In the genomic region with DNA sequence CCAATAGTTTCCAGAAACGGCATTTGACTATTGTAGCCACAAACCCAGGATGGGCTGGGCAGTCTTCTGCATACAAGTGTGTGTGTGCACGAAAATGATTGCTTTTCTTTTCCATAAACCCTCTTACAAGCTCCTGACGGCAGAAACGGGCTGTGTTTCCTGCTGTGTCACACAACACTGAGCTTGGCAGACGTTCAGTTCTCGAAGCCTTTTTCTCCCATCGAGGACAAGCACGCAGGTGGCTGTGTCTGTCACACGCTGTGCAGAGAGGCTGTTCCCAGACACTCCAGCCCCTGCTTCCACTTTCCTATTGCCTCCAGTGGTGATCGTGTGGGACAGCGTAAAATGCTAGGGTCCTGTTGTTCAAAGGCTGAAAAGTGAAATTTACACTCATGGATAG, we compare ENCODE assay signal across 11 cellular contexts. TPM values are rescaled to one million over a fixed set of nuclear protein-coding genes. Genes with fewer than 3 reads are reported as not detected.
A peak's percentile ranks its signal among the peaks of the same experiment; 100 is the strongest.
DNase-seq lines count a peak whose midpoint lies in the region; ATAC-seq and TF ChIP-seq lines count a peak whose summit lies in the region.
"Had no signal": no experiment of that assay in that cellular context is flagged by ENCODE, and none has a peak within 500 bp of the region (broad histone marks: within the 10 kb centered on the region; RNA-seq: fewer than 3 reads in every experiment).

No MANE protein-coding gene starts in this region.

- intact Hi-C loops in cardiac septum (cut with DNase I): no loop called here

- H3K4me3 ChIP-seq in astrocyte of the spinal cord (ENCODE audit: low read depth, low read length): no peak overlapping the region

- in situ Hi-C loops in astrocyte of the spinal cord (cut with HindIII; ENCODE audit: low sequenced_read_pairs): no loop called here

- ATAC-seq in activated CD4-positive, CD25-positive, alpha-beta regulatory T cell treated with anti-CD3 and anti-CD28 coated beads, Interleukin-2, amount 50 U/mL, for 24 hours: no peak
- ATAC-seq: natural killer cell treated with Interleukin-12 subunit alpha and Interleukin-12 subunit beta and Interleukin-15 and Interleukin-18, amount 100 ng/mL, for 72 hours had no signal

- peak; percentile 16 for DNase-seq in stimulated activated CD4-positive, alpha-beta T cell treated with anti-CD3 and anti-CD28 coated beads, Interleukin-1b, Interleukin-23, amount 100 ng/mL, for 48 hours
- no peak for DNase-seq in stimulated activated CD4-positive, alpha-beta T cell treated with anti-CD3 and anti-CD28 coated beads, Interleukin-2, amount 100 ng/mL, for 48 hours
- DNase-seq in NCI-H2227 (lab: John Stamatoyannopoulos, UW; ENCODE audit: unreplicated experiment) (peak; percentile 63), astrocyte of the spinal cord (ENCODE audit: low read depth, low spot score) (peak; percentile 33), HuH-7 (ENCODE audit: low spot score) (no peak), cardiac septum (ENCODE audit: low spot score) (no peak), GOT3 (lab: John Stamatoyannopoulos, UW) (no peak)
- DNase-seq: activated CD4-positive, alpha-beta T cell treated with anti-CD3 and anti-CD28 coated beads, Interleukin-2, amount 10 ng/mL, durations not matched to agents 7 days and 5 days; stimulated activated naive CD4-positive, alpha-beta T cell treated with Interleukin-2 at 50 U/mL for 16 hours had no signal

- no peak for TF ChIP-seq CTCF in astrocyte of the spinal cord (IDR thresholded peaks at IDR 0.05; ENCODE audit: low read depth, low read length)

RNA-seq across cellular contexts. Expression of a gene that starts 32.1 kb away (rescaled TPM):
- total RNA-seq in cardiac septum: 9.6 TPM

Comparison
In these comparisons a context has a peak if more than half of its experiments do, and no peak if none do; other contexts are left out.
1. DNase-seq: peak in stimulated activated CD4-positive, alpha-beta T cell treated with anti-CD3 and anti-CD28 coated beads, Interleukin-1b, Interleukin-23, amount 100 ng/mL, for 48 hours (single experiment), NCI-H2227 (single experiment) and astrocyte of the spinal cord (single experiment); none in stimulated activated CD4-positive, alpha-beta T cell treated with anti-CD3 and anti-CD28 coated beads, Interleukin-2, amount 100 ng/mL, for 48 hours (0 of 2), HuH-7 (single experiment), cardiac septum (single experiment) and GOT3 (single experiment).